Comparison of ENCODE assay signal across 1 cellular context in genomic region chr3:127831723-127832172, GRCh38.
TF ChIP-seq lines count a peak whose summit lies in the region.

No MANE protein-coding gene starts in this region.

TF ChIP-seq in IMR-90, 13 proteins besides CTCF, POLR2A, EP300 and RAD21 (continued from another document):
- TF ChIP-seq NFE2L2 (IDR thresholded peaks at IDR 0.05; ENCODE audit: low read depth, low read length): no peak
- no peak for TF ChIP-seq BHLHE40 (IDR thresholded peaks at IDR 0.05; ENCODE audit: low read depth, low read length)
- TF ChIP-seq RFX5 (IDR thresholded peaks at IDR 0.05; ENCODE audit: low read depth, low read length): no peak
